ENCODE assay signal across 27 cellular contexts in the genomic region with DNA sequence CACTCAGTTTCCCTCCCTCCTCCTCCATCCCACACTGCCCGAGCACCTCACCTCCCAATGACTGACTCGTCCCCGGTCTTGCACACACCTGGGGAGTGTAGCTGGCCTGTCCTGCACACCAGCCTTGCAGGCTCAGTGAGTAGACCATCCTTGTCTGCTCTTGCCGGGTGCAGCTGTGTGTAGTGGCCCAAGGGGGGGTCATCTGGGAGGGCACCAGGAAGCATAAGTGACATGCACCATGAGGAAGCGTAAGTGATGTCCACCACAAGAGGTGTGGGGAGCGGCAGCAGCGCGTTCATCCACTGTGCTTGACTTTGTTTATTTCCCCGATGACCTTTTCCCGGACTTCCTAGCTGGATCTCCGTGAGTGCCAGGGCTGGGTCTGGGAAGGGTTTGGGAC.
"Had no signal": no experiment of that assay in that cellular context is flagged by ENCODE, and none has a peak within 500 bp of the region (broad histone marks: within the 10 kb centered on the region; RNA-seq: fewer than 3 reads in every experiment).

No MANE protein-coding gene starts in this region.

- H3K36me3 ChIP-seq: neural progenitor cell, ovary had no signal

- H3K4me3 Mint-ChIP-seq: mesothelial cell of epicardium, nephron, neural progenitor cell, type B pancreatic cell had no signal

- H3K9ac ChIP-seq: neural progenitor cell had no signal

- H2AFZ ChIP-seq: neural progenitor cell had no signal

- DNase-seq: dermis blood vessel endothelial cell; effector memory CD4-positive, alpha-beta T cell; esophagus squamous epithelium; foreskin melanocyte; glutamatergic neuron; heart right ventricle; hippocampal formation; left cardiac atrium; left lung; mesenchymal stem cell; naive thymus-derived CD4-positive, alpha-beta T cell; nucleus accumbens; ovary; psoas muscle; right cardiac atrium; stimulated activated CD4-positive, alpha-beta T cell treated with anti-CD3 and anti-CD28 coated beads, Interleukin-15, amount 100 ng/mL, for 24 hours; stimulated activated CD4-positive, alpha-beta T cell treated with anti-CD3 and anti-CD28 coated beads, Interleukin-2, amount 100 ng/mL, for 48 hours; stimulated activated CD8-positive, alpha-beta memory T cell treated with anti-CD3 and anti-CD28 coated beads, Interleukin-4, amount 100 ng/mL, for 48 hours; stimulated activated naive CD4-positive, alpha-beta T cell treated with Interleukin-2 at 50 U/mL for 16 hours; stomach; thyroid gland had no signal

- H3K27ac Mint-ChIP-seq: mesothelial cell of epicardium; naive thymus-derived CD4-positive, alpha-beta T cell; nephron; neural progenitor cell; type B pancreatic cell had no signal

- H3K9me3 ChIP-seq: esophagus squamous epithelium, heart right ventricle, left lung, ovary, psoas muscle, stomach, thyroid gland had no signal

- H3K4me2 ChIP-seq: neural progenitor cell had no signal

- H3K4me1 ChIP-seq: left lung, neural progenitor cell, thyroid gland had no signal

- H3K27me3 Mint-ChIP-seq: naive thymus-derived CD4-positive, alpha-beta T cell; type B pancreatic cell had no signal

- H3K9me3 Mint-ChIP-seq: mesothelial cell of epicardium, nephron, neural progenitor cell, type B pancreatic cell had no signal

- ATAC-seq: heart right ventricle; left cardiac atrium; left lung; naive thymus-derived CD4-positive, alpha-beta T cell; psoas muscle; right cardiac atrium had no signal

- H3K4me3 ChIP-seq: coronary artery, esophagus squamous epithelium, heart right ventricle, left lung, neural progenitor cell, ovary, psoas muscle, skin epidermis, stomach, thyroid gland had no signal

- H3K27me3 ChIP-seq: esophagus squamous epithelium, heart right ventricle, left lung, neural progenitor cell, ovary, stomach, thyroid gland had no signal

- H3K27ac ChIP-seq: coronary artery, esophagus squamous epithelium, heart right ventricle, left lung, neural progenitor cell, ovary, psoas muscle, skin epidermis, stomach, thyroid gland had no signal

- H3K4me1 Mint-ChIP-seq: mesothelial cell of epicardium, neural progenitor cell had no signal
